8 cellular contexts compared by ENCODE assay signal in genomic region chr5:91293131-91293530, GRCh38.
DNase-seq lines count a peak whose midpoint lies in the region; ATAC-seq, FAIRE-seq and TF ChIP-seq lines count a peak whose summit lies in the region.

No MANE protein-coding gene starts in this region.

- POLR2A ChIA-PET in GM12878 (lab: Charles Lee) = interaction anchor here (0.6 kb wide), 1 partner anchor 13 kb away, joined by 6 read pairs; no protein-coding TSS in a partner anchor

- H3K4me1 ChIP-seq in DND-41 (ENCODE audit: insufficient read depth, low read length) (peaks cover 18% of the 10 kb centered on the region), GM12878 (ENCODE audit: control insufficient read depth, insufficient read depth, low read length) (peaks cover 5% of the 10 kb centered on the region; the same call in 1 of the 2 replicates), kidney (ENCODE audit: control insufficient read depth in 1 of 2, insufficient read depth in 1 of 2, low read depth in 1 of 2, low read length in 2 of 2) (peaks cover 0 to 10% of the 10 kb centered on the region in 2 donors), upper lobe of left lung (peaks cover 0 to 8% (median 4%) of the 10 kb centered on the region in 4 donors)

- DNase-seq in DND-41 = peak; percentile 79
- peak; percentile 36 for DNase-seq in GM12878 (ENCODE audit: low read depth, low spot score)
- no peak for DNase-seq in Right ventricle myocardium superior
- no peak for DNase-seq in kidney
- DNase-seq in midbrain (lab: John Stamatoyannopoulos, UW) = no peak
- no peak for DNase-seq in upper lobe of left lung

- H2AFZ ChIP-seq in DND-41 (ENCODE audit: low read depth, low read length) (no peak overlapping the region), GM12878 (ENCODE audit: control insufficient read depth, low read depth, low read length) (no peak overlapping the region)

- peak; percentile 97 for ATAC-seq in DND-41 (ENCODE audit: insufficient read depth, low read depth)
- peak; percentile 99 for ATAC-seq in GM21381 (IDR thresholded peaks at IDR 0.05; ENCODE audit: unreplicated experiment)
- peak; percentile 80 for ATAC-seq in HG03439 (IDR thresholded peaks at IDR 0.05; ENCODE audit: unreplicated experiment)
- peak; percentile 79 for ATAC-seq in GM12878
- ATAC-seq in Right ventricle myocardium superior (ENCODE audit: poor library complexity) = no peak
- no peak for ATAC-seq in upper lobe of left lung (ENCODE audit: low FRiP score in 2 of 2)

- no peak overlapping the region for H3K9ac ChIP-seq in DND-41 (ENCODE audit: low read depth, low read length)
- H3K9ac ChIP-seq in GM12878 (ENCODE audit: control insufficient read depth, insufficient read depth, low read length) = no peak overlapping the region
- H3K9ac ChIP-seq in kidney (ENCODE audit: low read length in 2 of 2) = no peak overlapping the region

- H3K4me3 ChIP-seq in DND-41 (ENCODE audit: low read depth in 1 of 2, low read length in 2 of 2) = no peak overlapping the region
- H3K4me3 ChIP-seq in GM12878 = no peak overlapping the region
- H3K4me3 ChIP-seq in kidney (ENCODE audit: low read length in 2 of 2) = peak overlapping the region in 1 of 2 donors; percentile 10
- no peak overlapping the region for H3K4me3 ChIP-seq in upper lobe of left lung

- no peak for TF ChIP-seq RAD21 in GM12878 (IDR thresholded peaks at IDR 0.05; ENCODE audit: insufficient read depth, low read depth, low read length)

- no peak; a peak in 1 of 4 replicates for TF ChIP-seq EP300 in GM12878 (IDR thresholded peaks at IDR 0.05; ENCODE audit: borderline replicate concordance in 1 of 2, control insufficient read depth in 1 of 2, low read depth in 2 of 2, low read length in 2 of 2)
- TF ChIP-seq EP300 in upper lobe of left lung (IDR thresholded peaks at IDR 0.05) = no peak

- in situ Hi-C loops in GM12878 (cut with MboI) = no loop called here

- FAIRE-seq in GM12878 (lab: Jason Lieb, UNC) (no peak), kidney (lab: Jason Lieb, UNC) (no peak)

- H4K20me1 ChIP-seq in DND-41 (ENCODE audit: insufficient read depth, low read length) (no peaks in the 10 kb centered on the region), GM12878 (ENCODE audit: control insufficient read depth, insufficient read depth) (no peaks in the 10 kb centered on the region)

- H3K27me3 ChIP-seq in DND-41 (ENCODE audit: insufficient read depth, low read length, poor library complexity) (no peaks in the 10 kb centered on the region), GM12878 (replicated peaks in 1 of 2; ENCODE audit: control insufficient read depth in 2 of 2, insufficient read depth in 2 of 2, low read length in 1 of 2) (peaks cover 0 to 3% of the 10 kb centered on the region in 2 experiments; a peak in 1 of 4 replicates), upper lobe of left lung (no peaks in the 10 kb centered on the region)

- SMC1A ChIA-PET in GM12878 (lab: Charles Lee; ENCODE audit: uncharacterized antibody, unreplicated experiment) = no interaction called here

- no peaks in the 10 kb centered on the region for H3K79me2 ChIP-seq in DND-41 (ENCODE audit: insufficient read depth, low read length)
- H3K79me2 ChIP-seq in GM12878 (ENCODE audit: control insufficient read depth, insufficient read depth, low read length) = no peaks in the 10 kb centered on the region

- TF ChIP-seq POLR2A in GM12878 (IDR thresholded peaks at IDR 0.05; ENCODE audit: low read depth, low read length) (no peak), upper lobe of left lung (IDR thresholded peaks at IDR 0.05) (no peak)

- CTCF ChIA-PET in GM12878 (lab: Yijun Ruan, JAX) = no interaction called here

- RAD21 ChIA-PET in GM12878 (lab: Charles Lee; ENCODE audit: unreplicated experiment) = no interaction called here

- H3K4me2 ChIP-seq in DND-41 (ENCODE audit: insufficient read depth, low read length) = peak overlapping the region; percentile 15; the same call in 1 of the 2 replicates
- H3K4me2 ChIP-seq in GM12878 (ENCODE audit: control insufficient read depth, insufficient read depth) = no peak overlapping the region

- no peaks in the 10 kb centered on the region for H3K36me3 ChIP-seq in DND-41 (ENCODE audit: insufficient read depth, low read length)
- no peaks in the 10 kb centered on the region for H3K36me3 ChIP-seq in GM12878 (ENCODE audit: control insufficient read depth in 2 of 2, insufficient read depth in 2 of 2, low read length in 1 of 2)
- no peaks in the 10 kb centered on the region for H3K36me3 ChIP-seq in kidney (ENCODE audit: control insufficient read depth in 1 of 2, insufficient read depth in 2 of 2, low read length in 2 of 2)
- no peaks in the 10 kb centered on the region for H3K36me3 ChIP-seq in upper lobe of left lung

- H3K27ac ChIP-seq in DND-41 (ENCODE audit: low read length) (peak overlapping the region; percentile 69), GM12878 (ENCODE audit: control insufficient read depth, insufficient read depth) (no peak overlapping the region), kidney (ENCODE audit: low read depth in 2 of 2, low read length in 2 of 2) (peak overlapping the region in 1 of 2 donors; percentile 44), upper lobe of left lung (no peak overlapping the region)

- H3K9me3 ChIP-seq in DND-41 (ENCODE audit: insufficient read depth, low read length, severe bottlenecking) (no peaks in the 10 kb centered on the region), GM12878 (replicated peaks; ENCODE audit: control insufficient read depth, insufficient read depth, low read length) (no peaks in the 10 kb centered on the region; the same call in 2 of the 3 replicates), kidney (ENCODE audit: control insufficient read depth in 1 of 2, low read length in 2 of 2) (no peaks in the 10 kb centered on the region), upper lobe of left lung (no peaks in the 10 kb centered on the region)

- no TSS peak for BruUV-seq in GM12878 (replicated peaks; lab: Mats Ljungman, UMichigan)

- intact Hi-C loops in GM12878 (cut with micrococcal nuclease; ENCODE audit: unreplicated experiment) (no loop called here), Right ventricle myocardium superior (cut with DNase I) (no loop called here), kidney (cut with DNase I) (no loop called here)

- TF ChIP-seq CTCF in DND-41 (IDR thresholded peaks at IDR 0.05; ENCODE audit: borderline replicate concordance, extremely low read depth, low read length, poor library complexity, severe bottlenecking) = no peak
- no peak for TF ChIP-seq CTCF in GM12878 (IDR thresholded peaks at IDR 0.05 in 2 of 3, conservative IDR thresholded peaks at IDR 0.05 in 1 of 3; ENCODE audit: control insufficient read depth in 2 of 3, extremely low read depth in 1 of 3, insufficient read depth in 1 of 3, low read depth in 3 of 3, low read length in 3 of 3)
- TF ChIP-seq CTCF in kidney (IDR thresholded peaks at IDR 0.05; ENCODE audit: borderline replicate concordance, extremely low read depth, insufficient read depth) = no peak
- no peak for TF ChIP-seq CTCF in upper lobe of left lung (IDR thresholded peaks at IDR 0.05)

TF ChIP-seq in GM12878, 131 proteins besides CTCF, POLR2A, EP300 and RAD21:
- TF ChIP-seq MTA2 (IDR thresholded peaks at IDR 0.05; ENCODE audit: low read depth) (0 out of 2 replicates have a peak, but pooled peaks have one; percentile 16), ATF7 (IDR thresholded peaks at IDR 0.05; ENCODE audit: low read depth) (peak; percentile 55; the same call in 1 of the 2 replicates), BHLHE40 (IDR thresholded peaks at IDR 0.05; ENCODE audit: borderline replicate concordance in 1 of 2, low read depth in 2 of 2, low read length in 1 of 2) (peak in 1 of 2 experiments; percentile 2; a peak in 1 of 4 replicates), NR2F1 (conservative IDR thresholded peaks at IDR 0.05) (0 out of 2 replicates have a peak, but pooled peaks have one; percentile 40), JUND (IDR thresholded peaks at IDR 0.05; ENCODE audit: low read depth, low read length) (no peak), IKZF2 (IDR thresholded peaks at IDR 0.05) (no peak), RUNX3 (IDR thresholded peaks at IDR 0.05; ENCODE audit: low read length) (peak; percentile 41; the same call in 1 of the 2 replicates)

Comparison
In these comparisons a context has a peak if more than half of its experiments do, and no peak if none do; other contexts are left out.
1. ATAC-seq: peak in DND-41 (single experiment), GM21381 (single experiment), HG03439 (single experiment) and GM12878 (single experiment); none in Right ventricle myocardium superior (single experiment) and upper lobe of left lung (0 of 2).
2. DNase-seq: peak in DND-41 (single experiment) and GM12878 (single experiment); none in Right ventricle myocardium superior (single experiment), kidney (single experiment), midbrain (single experiment) and upper lobe of left lung (0 of 2).